Comparison of ENCODE assay signal across 8 cellular contexts in the genomic region with DNA sequence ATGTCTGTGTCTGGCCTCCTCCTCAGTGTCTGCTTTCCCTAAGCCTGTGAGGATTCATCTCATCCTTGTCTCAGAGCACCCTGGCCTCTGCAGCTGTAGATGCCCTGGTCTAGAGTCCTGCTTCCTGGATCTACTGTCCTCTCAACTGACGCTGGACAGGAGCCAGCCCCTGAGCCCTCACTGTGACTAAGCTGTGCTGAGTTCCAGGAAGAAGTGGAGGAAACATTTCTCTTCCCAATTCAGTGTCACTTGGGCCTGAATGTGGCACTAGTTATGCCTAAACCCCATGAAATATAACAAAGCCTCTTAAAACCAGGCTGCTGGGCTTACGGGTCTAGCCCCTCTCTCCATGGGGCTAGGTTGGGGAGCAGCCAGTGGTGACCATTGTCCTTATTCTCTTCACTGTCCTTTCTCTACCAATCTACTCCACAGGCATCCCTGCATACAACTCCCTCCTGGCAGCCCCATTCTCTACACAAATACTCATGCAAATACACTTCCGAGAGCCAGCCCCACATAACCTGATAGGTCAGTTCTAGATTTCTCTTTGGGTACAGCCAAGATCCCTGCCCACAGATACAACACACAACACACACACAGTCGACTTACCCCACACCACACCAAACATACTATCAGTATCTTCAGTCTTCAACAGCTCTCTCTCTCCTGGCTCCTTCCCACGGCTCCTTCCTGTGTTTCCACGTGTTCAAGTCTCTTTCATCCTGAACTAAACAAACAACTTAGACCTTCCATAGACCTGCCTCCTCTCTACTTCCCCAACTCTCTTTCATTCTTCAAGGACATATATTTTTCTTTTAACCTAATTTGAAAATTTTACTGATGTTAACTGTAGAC.
DNase-seq lines count a peak whose midpoint lies in the region; ATAC-seq and TF ChIP-seq lines count a peak whose summit lies in the region.

No MANE protein-coding gene starts in this region.

- no peak overlapping the region for H3K4me3 ChIP-seq in neural progenitor cell

- no peaks in the 10 kb centered on the region for H3K36me3 ChIP-seq in neural progenitor cell

- TF ChIP-seq CTCF in C4-2B (conservative IDR thresholded peaks at IDR 0.05) = no peak
- TF ChIP-seq CTCF in neural progenitor cell (IDR thresholded peaks at IDR 0.05) = no peak

- H3K4me1 Mint-ChIP-seq in neural progenitor cell (peaks cover 3% of the 10 kb centered on the region), immature natural killer cell (peaks cover 29 to 39% of the 10 kb centered on the region in 2 donors)
- peaks cover 18% of the 10 kb centered on the region for H3K4me1 Mint-ChIP-seq in activated naive CD4-positive, alpha-beta T cell treated with anti-CD3 and anti-CD28 coated beads, Interleukin-2, amount 10 ng/mL, durations not matched to agents 7 days and 5 days

- peak overlapping the region; percentile 19 for H2AFZ ChIP-seq in neural progenitor cell (replicated peaks)

- H3K36me3 Mint-ChIP-seq in neural progenitor cell (no peaks in the 10 kb centered on the region), immature natural killer cell (no peaks in the 10 kb centered on the region)
- peaks cover 4% of the 10 kb centered on the region for H3K36me3 Mint-ChIP-seq in activated naive CD4-positive, alpha-beta T cell treated with anti-CD3 and anti-CD28 coated beads, Interleukin-2, amount 10 ng/mL, durations not matched to agents 7 days and 5 days

- no peak overlapping the region for H3K4me2 ChIP-seq in neural progenitor cell

- H3F3A ChIP-seq in neural progenitor cell (ENCODE audit: low read depth) = peaks cover under 1% of the 10 kb centered on the region

- no peaks in the 10 kb centered on the region for H3K9me3 ChIP-seq in neural progenitor cell (ENCODE audit: low read depth)

- peak overlapping the region; percentile 2 for H3K27ac Mint-ChIP-seq in neural progenitor cell
- no peak overlapping the region for H3K27ac Mint-ChIP-seq in immature natural killer cell
- H3K27ac Mint-ChIP-seq in activated naive CD4-positive, alpha-beta T cell treated with anti-CD3 and anti-CD28 coated beads, Interleukin-2, amount 10 ng/mL, durations not matched to agents 7 days and 5 days = no peak overlapping the region

- DNase-seq in NCI-H2029 (lab: John Stamatoyannopoulos, UW) (peak; percentile 63), neural progenitor cell (ENCODE audit: low spot score) (no peak), putamen (ENCODE audit: low spot score) (no peak), immature natural killer cell (no peak), NCI-H526 treated with DMSO at 0.1 percent for 48 hours (lab: John Stamatoyannopoulos, UW) (no peak)
- no peak for DNase-seq in activated naive CD4-positive, alpha-beta T cell treated with anti-CD3 and anti-CD28 coated beads, Interleukin-2, amount 10 ng/mL, durations not matched to agents 7 days and 5 days

- peaks cover 7% of the 10 kb centered on the region for H3K4me1 ChIP-seq in neural progenitor cell

- H3K9ac ChIP-seq in neural progenitor cell = no peak overlapping the region

- no peaks in the 10 kb centered on the region for H4K20me1 ChIP-seq in neural progenitor cell (ENCODE audit: low read depth)

- H3K27me3 Mint-ChIP-seq in neural progenitor cell (ENCODE audit: insufficient read depth, low read depth) (peaks cover 5% of the 10 kb centered on the region), immature natural killer cell (ENCODE audit: low read depth in 3 of 3) (no peaks in the 10 kb centered on the region)
- H3K27me3 Mint-ChIP-seq in activated naive CD4-positive, alpha-beta T cell treated with anti-CD3 and anti-CD28 coated beads, Interleukin-2, amount 10 ng/mL, durations not matched to agents 7 days and 5 days = peaks cover 33% of the 10 kb centered on the region

- H3K27me3 ChIP-seq in neural progenitor cell = no peaks in the 10 kb centered on the region

- ATAC-seq in esophagus mucosa = peak; percentile 88

- peak overlapping the region; percentile 59 for H3K27ac ChIP-seq in C4-2B
- no peak overlapping the region for H3K27ac ChIP-seq in neural progenitor cell

- no peaks in the 10 kb centered on the region for H3K79me2 ChIP-seq in neural progenitor cell (ENCODE audit: low read depth)

- CTCF ChIA-PET in activated naive CD4-positive, alpha-beta T cell treated with anti-CD3 and anti-CD28 coated beads, Interleukin-2, amount 10 ng/mL, durations not matched to agents 7 days and 5 days (lab: Charles Lee) = no interaction called here

- H3K4me3 Mint-ChIP-seq in neural progenitor cell (no peak overlapping the region), immature natural killer cell (no peak overlapping the region)
- H3K4me3 Mint-ChIP-seq in activated naive CD4-positive, alpha-beta T cell treated with anti-CD3 and anti-CD28 coated beads, Interleukin-2, amount 10 ng/mL, durations not matched to agents 7 days and 5 days = no peak overlapping the region

- H3K9me3 Mint-ChIP-seq in neural progenitor cell = peaks cover 2% of the 10 kb centered on the region
- H3K9me3 Mint-ChIP-seq in immature natural killer cell = no peaks in the 10 kb centered on the region
- peaks cover 1% of the 10 kb centered on the region for H3K9me3 Mint-ChIP-seq in activated naive CD4-positive, alpha-beta T cell treated with anti-CD3 and anti-CD28 coated beads, Interleukin-2, amount 10 ng/mL, durations not matched to agents 7 days and 5 days
